16 cellular contexts compared by ENCODE assay signal in genomic region chr10:86046845-86047460, GRCh38.
DNase-seq lines count a peak whose midpoint lies in the region; TF ChIP-seq lines count a peak whose summit lies in the region.
"Had no signal": no experiment of that assay in that cellular context is flagged by ENCODE, and none has a peak within 500 bp of the region (broad histone marks: within the 10 kb centered on the region; RNA-seq: fewer than 3 reads in every experiment).

No MANE protein-coding gene starts in this region.

- H3K27ac ChIP-seq in RWPE1: no peak overlapping the region
- H3K27ac ChIP-seq in coronary artery: no peak overlapping the region
- no peak overlapping the region for H3K27ac ChIP-seq in CD8-positive, alpha-beta memory T cell (ENCODE audit: low read depth, low read length)
- H3K27ac ChIP-seq: gastroesophageal sphincter, prostate gland, SJCRH30 had no signal

- POLR2A ChIA-PET in RWPE1 (lab: Yijun Ruan, JAX; ENCODE audit: low non-redundant PET): no interaction called here
- POLR2A ChIA-PET in CD8-positive, alpha-beta memory T cell (lab: Charles Lee): no interaction called here

- peak overlapping the region in 1 of 8 donors; percentile 40 for H3K27ac Mint-ChIP-seq in CD8-positive, alpha-beta memory T cell
- H3K27ac Mint-ChIP-seq: nephron progenitor cell had no signal

- CTCF ChIA-PET in RWPE1 (lab: Yijun Ruan, JAX): no interaction called here
- CTCF ChIA-PET in CD8-positive, alpha-beta memory T cell (lab: Charles Lee): no interaction called here

- H3K27me3 ChIP-seq in CD8-positive, alpha-beta memory T cell (ENCODE audit: insufficient read depth, low read length, poor library complexity, severe bottlenecking): no peaks in the 10 kb centered on the region
- H3K27me3 ChIP-seq: gastroesophageal sphincter, SJCRH30 had no signal

- no peak overlapping the region for H3K4me3 ChIP-seq in coronary artery
- no peak overlapping the region for H3K4me3 ChIP-seq in CD8-positive, alpha-beta memory T cell (ENCODE audit: low read length)
- H3K4me3 ChIP-seq: gastroesophageal sphincter, lung, prostate gland, SJCRH30 had no signal

- DNase-seq in activated T-cell treated with anti-CD3 and anti-CD28 coated beads for 24 hours (ENCODE audit: low read depth): peak; percentile 2
- DNase-seq in activated T-cell treated with anti-CD3 and anti-CD28 coated beads, Interleukin-2, amount 50 U/mL, for 1 hour: no peak
- DNase-seq in RWPE1 (ENCODE audit: low spot score): peak; percentile 15
- DNase-seq in coronary artery (ENCODE audit: low spot score): peak; percentile 26
- DNase-seq in stimulated activated CD4-positive, alpha-beta T cell treated with anti-CD3 and anti-CD28 coated beads, TNF-alpha, amount 100 ng/mL, for 48 hours (ENCODE audit: low read depth in 3 of 3): peak in 2 of 3 donors; percentile 8 to 13
- no peak for DNase-seq in kidney glomerular epithelial cell (lab: John Stamatoyannopoulos, UW)
- DNase-seq in CD8-positive, alpha-beta memory T cell: no peak
- DNase-seq in hypothalamus (lab: John Stamatoyannopoulos, UW): no peak
- DNase-seq: NCI-H1092, NCI-H2227 treated with DMSO at 0.1 percent for 48 hours, nephron progenitor cell, SJCRH30, T1000 had no signal

- peaks cover 7% of the 10 kb centered on the region for H3K4me1 ChIP-seq in CD8-positive, alpha-beta memory T cell (ENCODE audit: insufficient read depth, low read length)
- H3K4me1 ChIP-seq: gastroesophageal sphincter, prostate gland, SJCRH30 had no signal

- no peaks in the 10 kb centered on the region for H3K9me3 Mint-ChIP-seq in CD8-positive, alpha-beta memory T cell

- peak overlapping the region in 2 of 7 donors; percentile 35 to 39 for H3K4me3 Mint-ChIP-seq in CD8-positive, alpha-beta memory T cell
- H3K4me3 Mint-ChIP-seq: nephron progenitor cell had no signal

- no peak for TF ChIP-seq CTCF in RWPE1 (conservative IDR thresholded peaks at IDR 0.05; ENCODE audit: low read depth)
- TF ChIP-seq CTCF in coronary artery (IDR thresholded peaks at IDR 0.05): no peak

- H3K27me3 Mint-ChIP-seq in CD8-positive, alpha-beta memory T cell: peaks cover 7 to 8% of the 10 kb centered on the region in 2 donors

- peaks cover 11 to 26% (median 20%) of the 10 kb centered on the region in 3 donors for H3K4me1 Mint-ChIP-seq in CD8-positive, alpha-beta memory T cell
- H3K4me1 Mint-ChIP-seq: nephron progenitor cell had no signal

- H3K36me3 Mint-ChIP-seq in CD8-positive, alpha-beta memory T cell: peaks cover 0 to 3% (median 0%) of the 10 kb centered on the region in 3 donors

- H3K9me3 ChIP-seq in CD8-positive, alpha-beta memory T cell (ENCODE audit: low read length): no peaks in the 10 kb centered on the region
- H3K9me3 ChIP-seq: prostate gland, SJCRH30 had no signal

- H3K36me3 ChIP-seq in CD8-positive, alpha-beta memory T cell (ENCODE audit: insufficient read depth, low read length): no peaks in the 10 kb centered on the region
- H3K36me3 ChIP-seq: gastroesophageal sphincter, prostate gland, SJCRH30 had no signal

Comparison
In these comparisons a context has a peak if more than half of its experiments do, and no peak if none do; other contexts are left out.
1. DNase-seq: peak in activated T-cell treated with anti-CD3 and anti-CD28 coated beads for 24 hours (single experiment), RWPE1 (single experiment), coronary artery (single experiment) and stimulated activated CD4-positive, alpha-beta T cell treated with anti-CD3 and anti-CD28 coated beads, TNF-alpha, amount 100 ng/mL, for 48 hours (2 of 3); none in activated T-cell treated with anti-CD3 and anti-CD28 coated beads, Interleukin-2, amount 50 U/mL, for 1 hour (single experiment), kidney glomerular epithelial cell (single experiment), CD8-positive, alpha-beta memory T cell (0 of 5) and hypothalamus (0 of 51).